15 cellular contexts compared by ENCODE assay signal in genomic region chr9:100213730-100214477, GRCh38.
DNase-seq lines count a peak whose midpoint lies in the region; ATAC-seq and TF ChIP-seq lines count a peak whose summit lies in the region.
"Had no signal": no experiment of that assay in that cellular context is flagged by ENCODE, and none has a peak within 500 bp of the region (broad histone marks: within the 10 kb centered on the region; RNA-seq: fewer than 3 reads in every experiment).

No MANE protein-coding gene starts in this region.

- intact Hi-C loops in left lung (cut with DNase I): no loop called here

- H4K20me1 ChIP-seq in neural progenitor cell (ENCODE audit: low read depth): no peaks in the 10 kb centered on the region

- H3K27me3 ChIP-seq in neural progenitor cell (no peaks in the 10 kb centered on the region), left lung (no peaks in the 10 kb centered on the region)
- H3K27me3 ChIP-seq: heart left ventricle had no signal

- H3K4me3 ChIP-seq in astrocyte of the cerebellum (ENCODE audit: low read depth, low read length): no peak overlapping the region
- no peak overlapping the region for H3K4me3 ChIP-seq in neural progenitor cell
- no peak overlapping the region for H3K4me3 ChIP-seq in left lung
- H3K4me3 ChIP-seq: heart left ventricle had no signal

- no peak overlapping the region for H2AFZ ChIP-seq in neural progenitor cell (replicated peaks)

- DNase-seq in ACHN (peak; percentile 53), HS-5 (ENCODE audit: low read depth) (peak; percentile 22), astrocyte of the cerebellum (ENCODE audit: low read depth) (peak; percentile 31), iris pigment epithelial cell (ENCODE audit: low read depth) (peak; percentile 94), NCI-H2107 treated with DMSO at 0.1 percent for 48 hours (lab: John Stamatoyannopoulos, UW; ENCODE audit: unreplicated experiment) (no peak), neural progenitor cell (ENCODE audit: low spot score) (no peak), left lung (no peak)
- DNase-seq: activated naive CD4-positive, alpha-beta T cell; central memory CD4-positive, alpha-beta T cell; DMS153; heart left ventricle; WERI-Rb-1 had no signal

- no peaks in the 10 kb centered on the region for H3K9me3 Mint-ChIP-seq in neural progenitor cell
- H3K9me3 Mint-ChIP-seq: neural crest cell had no signal

- H3K79me2 ChIP-seq in neural progenitor cell (ENCODE audit: low read depth): no peaks in the 10 kb centered on the region

- H3K4me1 ChIP-seq in neural progenitor cell: no peaks in the 10 kb centered on the region
- no peaks in the 10 kb centered on the region for H3K4me1 ChIP-seq in left lung

- H3K4me3 Mint-ChIP-seq in neural progenitor cell: no peak overlapping the region
- H3K4me3 Mint-ChIP-seq: neural crest cell had no signal

- H3K36me3 Mint-ChIP-seq in neural progenitor cell: peaks cover 6% of the 10 kb centered on the region

- H3K36me3 ChIP-seq in neural progenitor cell: no peaks in the 10 kb centered on the region
- H3K36me3 ChIP-seq in left lung: no peaks in the 10 kb centered on the region
- H3K36me3 ChIP-seq: heart left ventricle, WERI-Rb-1 had no signal

- no peaks in the 10 kb centered on the region for H3K27me3 Mint-ChIP-seq in neural progenitor cell (ENCODE audit: insufficient read depth, low read depth)

- TF ChIP-seq CTCF in astrocyte of the cerebellum (IDR thresholded peaks at IDR 0.05; ENCODE audit: low read depth, low read length, missing control alignments): no peak
- no peak for TF ChIP-seq CTCF in neural progenitor cell (IDR thresholded peaks at IDR 0.05)
- TF ChIP-seq CTCF in left lung (IDR thresholded peaks at IDR 0.05): no peak

- in situ Hi-C loops in ACHN (cut with HindIII; ENCODE audit: low pct_ligation_motif_present, low pct_unique_long_range_greater_than_20kb, low sequenced_read_pairs) (no loop called here), astrocyte of the cerebellum (cut with HindIII; ENCODE audit: low sequenced_read_pairs) (no loop called here)

- H3K9me3 ChIP-seq in neural progenitor cell (ENCODE audit: low read depth) (no peaks in the 10 kb centered on the region), left lung (no peaks in the 10 kb centered on the region)
- H3K9me3 ChIP-seq: heart left ventricle had no signal

- H3F3A ChIP-seq in neural progenitor cell (ENCODE audit: low read depth): no peaks in the 10 kb centered on the region

- no peak overlapping the region for H3K27ac Mint-ChIP-seq in neural progenitor cell

- no peak overlapping the region for H3K27ac ChIP-seq in neural progenitor cell
- H3K27ac ChIP-seq in left lung: no peak overlapping the region
- H3K27ac ChIP-seq: heart left ventricle, WERI-Rb-1 had no signal

- no peaks in the 10 kb centered on the region for H3K4me1 Mint-ChIP-seq in neural progenitor cell
- H3K4me1 Mint-ChIP-seq: neural crest cell had no signal

- ATAC-seq in GM21423 (IDR thresholded peaks at IDR 0.05; ENCODE audit: unreplicated experiment) (no peak), left lung (no peak)
- ATAC-seq: HCT116, heart left ventricle had no signal

- no peak overlapping the region for H3K9ac ChIP-seq in neural progenitor cell

- H3K4me2 ChIP-seq in neural progenitor cell: no peak overlapping the region

Comparison
In these comparisons a context has a peak if more than half of its experiments do, and no peak if none do; other contexts are left out.
1. DNase-seq: peak in ACHN (single experiment), HS-5 (single experiment), astrocyte of the cerebellum (single experiment) and iris pigment epithelial cell (single experiment); none in NCI-H2107 treated with DMSO at 0.1 percent for 48 hours (single experiment), neural progenitor cell (single experiment) and left lung (0 of 2).